In the genomic region with DNA sequence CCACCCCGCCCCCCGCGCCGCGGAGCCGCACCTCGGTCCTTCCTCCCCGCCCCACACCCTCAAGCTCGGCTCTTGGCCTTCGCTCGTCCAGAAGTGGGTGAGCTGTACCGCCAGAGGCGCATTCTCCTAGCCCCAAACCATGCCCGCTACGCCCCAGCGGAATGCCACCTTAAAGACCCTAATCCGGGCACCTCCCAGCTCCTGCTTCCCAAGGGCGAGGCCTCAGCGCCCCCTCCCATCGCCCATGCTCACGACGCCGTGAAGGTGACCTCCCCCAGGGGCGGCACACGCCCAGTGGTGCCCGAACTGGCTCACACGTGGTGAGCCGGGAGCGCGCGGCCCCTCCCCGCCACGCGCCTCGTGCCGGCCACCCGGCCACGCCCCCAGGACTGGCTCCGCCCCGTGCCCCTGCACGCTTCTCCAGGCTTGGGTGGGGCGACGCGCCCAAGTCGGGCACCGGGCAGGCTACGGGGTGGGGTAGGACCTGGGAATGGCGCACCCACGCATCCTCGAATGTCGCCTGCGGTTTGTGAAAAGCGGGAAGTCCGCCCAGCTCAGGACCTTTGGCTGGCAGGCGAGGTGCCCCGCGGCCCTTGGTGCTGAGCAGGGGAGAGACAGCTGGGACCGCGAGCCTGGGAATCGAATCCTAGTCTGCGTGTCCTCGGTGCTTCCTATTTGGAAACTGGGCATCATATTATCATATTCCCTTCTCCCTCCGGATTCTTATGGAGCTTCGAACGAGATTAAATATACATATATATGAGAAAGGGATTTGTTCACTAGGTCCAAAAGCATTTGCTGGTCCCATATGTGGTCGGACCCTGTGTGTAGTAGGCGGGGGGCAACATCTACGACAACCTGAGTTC, we compare ENCODE assay signal across 1 cellular context.
A peak's percentile ranks its signal among the peaks of the same experiment; 100 is the strongest.
TF ChIP-seq lines count a peak whose summit lies in the region.

No MANE protein-coding gene starts in this region.

TF ChIP-seq in HEK293, 187 proteins besides CTCF, POLR2A, EP300 and RAD21 (continued from another document):
- TF ChIP-seq, protein P1, sequence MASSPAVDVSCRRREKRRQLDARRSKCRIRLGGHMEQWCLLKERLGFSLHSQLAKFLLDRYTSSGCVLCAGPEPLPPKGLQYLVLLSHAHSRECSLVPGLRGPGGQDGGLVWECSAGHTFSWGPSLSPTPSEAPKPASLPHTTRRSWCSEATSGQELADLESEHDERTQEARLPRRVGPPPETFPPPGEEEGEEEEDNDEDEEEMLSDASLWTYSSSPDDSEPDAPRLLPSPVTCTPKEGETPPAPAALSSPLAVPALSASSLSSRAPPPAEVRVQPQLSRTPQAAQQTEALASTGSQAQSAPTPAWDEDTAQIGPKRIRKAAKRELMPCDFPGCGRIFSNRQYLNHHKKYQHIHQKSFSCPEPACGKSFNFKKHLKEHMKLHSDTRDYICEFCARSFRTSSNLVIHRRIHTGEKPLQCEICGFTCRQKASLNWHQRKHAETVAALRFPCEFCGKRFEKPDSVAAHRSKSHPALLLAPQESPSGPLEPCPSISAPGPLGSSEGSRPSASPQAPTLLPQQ (tag by site-specific recombination; IDR thresholded peaks at IDR 0.05) = peak; percentile 88
- TF ChIP-seq ZSCAN30 (tag by site-specific recombination; IDR thresholded peaks at IDR 0.05) (no peak), KLF10 (tag by site-specific recombination; IDR thresholded peaks at IDR 0.05) (peak; percentile 91), ZNF202 (tag by site-specific recombination; IDR thresholded peaks at IDR 0.05; ENCODE audit: borderline replicate concordance) (no peak), PATZ1 (tag by site-specific recombination; IDR thresholded peaks at IDR 0.05) (peak; percentile 92), ZNF660 (tag by site-specific recombination; IDR thresholded peaks at IDR 0.05) (no peak), ZNF10 (tag by site-specific recombination; IDR thresholded peaks at IDR 0.05) (no peak), OSR2 (tag by site-specific recombination; IDR thresholded peaks at IDR 0.05) (peak; percentile 81), HIC1 (tag by site-specific recombination; IDR thresholded peaks at IDR 0.05) (peak; percentile 99), MYNN (tag by site-specific recombination; IDR thresholded peaks at IDR 0.05; ENCODE audit: borderline replicate concordance) (no peak), OVOL3 (tag by site-specific recombination; IDR thresholded peaks at IDR 0.05) (no peak), ZNF610 (tag by site-specific recombination; IDR thresholded peaks at IDR 0.05; ENCODE audit: borderline replicate concordance) (peak; percentile 61; the same call in 1 of the 2 replicates), ZBTB21 (tag by site-specific recombination; IDR thresholded peaks at IDR 0.05) (no peak), ZNF670 (tag by site-specific recombination; IDR thresholded peaks at IDR 0.05; ENCODE audit: low read depth) (no peak), ZNF449 (tag by site-specific recombination; IDR thresholded peaks at IDR 0.05) (peak; percentile 73; the same call in 1 of the 2 replicates), ZNF639 (tag by site-specific recombination; IDR thresholded peaks at IDR 0.05) (0 out of 2 replicates have a peak, but pooled peaks have one; percentile 40), KLF16 (tag by site-specific recombination; IDR thresholded peaks at IDR 0.05) (peak; percentile 89), ZNF24 (tag by site-specific recombination; IDR thresholded peaks at IDR 0.05) (peak; percentile 51; the same call in 1 of the 2 replicates), ZNF621 (tag by site-specific recombination; IDR thresholded peaks at IDR 0.05) (no peak), PBX3 (CRISPR knock-in tag; IDR thresholded peaks at IDR 0.05) (0 out of 2 replicates have a peak, but pooled peaks have one; percentile 21), ZFHX2 (tag by site-specific recombination; conservative IDR thresholded peaks at IDR 0.05) (peak; percentile 96), PRDM4 (tag by site-specific recombination; IDR thresholded peaks at IDR 0.05) (0 out of 2 replicates have a peak, but pooled peaks have one; percentile 65), SP3 (tag by site-specific recombination; IDR thresholded peaks at IDR 0.05) (peak; percentile 93), ZFP69B (tag by site-specific recombination; IDR thresholded peaks at IDR 0.05) (no peak; the same call in 1 of the 2 replicates)
- TF ChIP-seq, protein P2, sequence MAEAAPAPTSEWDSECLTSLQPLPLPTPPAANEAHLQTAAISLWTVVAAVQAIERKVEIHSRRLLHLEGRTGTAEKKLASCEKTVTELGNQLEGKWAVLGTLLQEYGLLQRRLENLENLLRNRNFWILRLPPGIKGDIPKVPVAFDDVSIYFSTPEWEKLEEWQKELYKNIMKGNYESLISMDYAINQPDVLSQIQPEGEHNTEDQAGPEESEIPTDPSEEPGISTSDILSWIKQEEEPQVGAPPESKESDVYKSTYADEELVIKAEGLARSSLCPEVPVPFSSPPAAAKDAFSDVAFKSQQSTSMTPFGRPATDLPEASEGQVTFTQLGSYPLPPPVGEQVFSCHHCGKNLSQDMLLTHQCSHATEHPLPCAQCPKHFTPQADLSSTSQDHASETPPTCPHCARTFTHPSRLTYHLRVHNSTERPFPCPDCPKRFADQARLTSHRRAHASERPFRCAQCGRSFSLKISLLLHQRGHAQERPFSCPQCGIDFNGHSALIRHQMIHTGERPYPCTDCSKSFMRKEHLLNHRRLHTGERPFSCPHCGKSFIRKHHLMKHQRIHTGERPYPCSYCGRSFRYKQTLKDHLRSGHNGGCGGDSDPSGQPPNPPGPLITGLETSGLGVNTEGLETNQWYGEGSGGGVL (tag by site-specific recombination; IDR thresholded peaks at IDR 0.05) = peak; percentile 80
